In genomic region chr10:118953999-118954398, GRCh38 we compare ENCODE assay signal across 25 cellular contexts.
DNase-seq lines count a peak whose midpoint lies in the region; ATAC-seq and TF ChIP-seq lines count a peak whose summit lies in the region.
"Had no signal": no experiment of that assay in that cellular context is flagged by ENCODE, and none has a peak within 500 bp of the region (broad histone marks: within the 10 kb centered on the region; RNA-seq: fewer than 3 reads in every experiment).

No MANE protein-coding gene starts in this region.

- H3K9me3 Mint-ChIP-seq in neural progenitor cell, result no peaks in the 10 kb centered on the region
- H3K9me3 Mint-ChIP-seq: WTC11 had no signal

- H3F3A ChIP-seq in neural progenitor cell (ENCODE audit: low read depth), result no peaks in the 10 kb centered on the region

- H3K9me3 ChIP-seq in heart right ventricle (no peaks in the 10 kb centered on the region), neural progenitor cell (ENCODE audit: low read depth) (no peaks in the 10 kb centered on the region)
- H3K9me3 ChIP-seq: BE2C, left lung, sigmoid colon, transverse colon had no signal

- H3K4me1 ChIP-seq in heart right ventricle, result peaks cover 0 to 37% (median 18%) of the 10 kb centered on the region in 9 donors
- H3K4me1 ChIP-seq in neural progenitor cell, result peaks cover 22% of the 10 kb centered on the region

- 54 to 59% methylated on average over 3 of the region's 3 CpGs for WGBS in heart right ventricle, 2 donors

- H3K4me2 ChIP-seq in neural progenitor cell, result no peak overlapping the region

- H2AFZ ChIP-seq in neural progenitor cell (replicated peaks), result no peak overlapping the region

- no peak overlapping the region for H3K4me3 Mint-ChIP-seq in neural progenitor cell
- H3K4me3 Mint-ChIP-seq: stimulated activated naive B cell treated with anti-CD40 and anti-IgM and Interleukin-4, amounts not matched to agents 10 μg/mL and 1 μg/mL and 100 μg/mL, for 72 hours; WTC11 had no signal

- H3K27ac Mint-ChIP-seq in neural progenitor cell, result peak overlapping the region; percentile 37
- H3K27ac Mint-ChIP-seq: stimulated activated naive B cell treated with anti-CD40 and anti-IgM and Interleukin-4, amounts not matched to agents 10 μg/mL and 1 μg/mL and 100 μg/mL, for 72 hours; WTC11 had no signal

- no peaks in the 10 kb centered on the region for H3K36me3 ChIP-seq in heart right ventricle
- no peaks in the 10 kb centered on the region for H3K36me3 ChIP-seq in neural progenitor cell
- H3K36me3 ChIP-seq: BE2C, cardiac muscle cell, left lung, sigmoid colon, transverse colon had no signal

- H3K27me3 ChIP-seq in heart right ventricle (no peaks in the 10 kb centered on the region), neural progenitor cell (no peaks in the 10 kb centered on the region)
- H3K27me3 ChIP-seq: BE2C, cardiac muscle cell, left lung, sigmoid colon, transverse colon had no signal

- intact Hi-C loops in Right ventricle myocardium inferior (cut with DNase I) (no loop called here), cardiac septum (cut with DNase I) (no loop called here), heart right ventricle (cut with DNase I) (no loop called here)

- no peaks in the 10 kb centered on the region for H3K36me3 Mint-ChIP-seq in neural progenitor cell
- H3K36me3 Mint-ChIP-seq: stimulated activated naive B cell treated with anti-CD40 and anti-IgM and Interleukin-4, amounts not matched to agents 10 μg/mL and 1 μg/mL and 100 μg/mL, for 72 hours; WTC11 had no signal

- peaks cover 15% of the 10 kb centered on the region for H3K27me3 Mint-ChIP-seq in neural progenitor cell (ENCODE audit: insufficient read depth, low read depth)

- ATAC-seq in Right ventricle myocardium inferior (peak; percentile 69), heart right ventricle (peak in 5 of 8 donors; percentile 29 to 65 (median 39)), GM18498 (IDR thresholded peaks at IDR 0.05; ENCODE audit: unreplicated experiment) (no peak)
- ATAC-seq: left lung; stimulated activated naive B cell treated with anti-CD40 and anti-IgM and Interleukin-4, amounts not matched to agents 10 μg/mL and 1 μg/mL and 100 μg/mL, for 72 hours; WTC11 had no signal

- peaks cover 44% of the 10 kb centered on the region for H3K4me1 Mint-ChIP-seq in neural progenitor cell
- H3K4me1 Mint-ChIP-seq: stimulated activated naive B cell treated with anti-CD40 and anti-IgM and Interleukin-4, amounts not matched to agents 10 μg/mL and 1 μg/mL and 100 μg/mL, for 72 hours had no signal

- H4K20me1 ChIP-seq in neural progenitor cell (ENCODE audit: low read depth), result no peaks in the 10 kb centered on the region

- H3K27ac ChIP-seq in heart right ventricle, result no peak overlapping the region
- H3K27ac ChIP-seq in neural progenitor cell, result no peak overlapping the region
- H3K27ac ChIP-seq: cardiac muscle cell, left lung, transverse colon had no signal

- TF ChIP-seq CTCF in heart right ventricle (IDR thresholded peaks at IDR 0.05), result no peak
- TF ChIP-seq CTCF in neural progenitor cell (IDR thresholded peaks at IDR 0.05), result no peak

- DNase-seq in Right ventricle myocardium inferior (ENCODE audit: missing footprints), result no peak
- no peak for DNase-seq in cardiac septum (ENCODE audit: low spot score)
- DNase-seq in heart right ventricle, result no peak
- no peak for DNase-seq in neural progenitor cell (ENCODE audit: low spot score)
- no peak for DNase-seq in D341Med (ENCODE audit: low spot score)
- no peak for DNase-seq in germinal center (ENCODE audit: low spot score)
- DNase-seq in NCI-H345 (lab: John Stamatoyannopoulos, UW), result no peak
- DNase-seq: 8988T; activated CD4-positive, alpha-beta T cell treated with anti-CD3 and anti-CD28 coated beads, Interleukin-2, amount 50 U/mL, for 4 hours; activated T-cell treated with anti-CD3 and anti-CD28 coated beads for 4 hours; BE2C; COR-L47; dermis blood vessel endothelial cell; left lung; NCI-H1105; NCI-H2107; NCI-H524 treated with DMSO at 0.1 percent for 48 hours; RPMI8226; sigmoid colon; stimulated activated naive B cell treated with anti-CD40 and anti-IgM and Interleukin-4, amounts not matched to agents 10 μg/mL and 1 μg/mL and 100 μg/mL, for 72 hours; T-helper 9 cell; transverse colon had no signal

- H3K4me3 ChIP-seq in heart right ventricle (no peak overlapping the region), neural progenitor cell (no peak overlapping the region)
- H3K4me3 ChIP-seq: cardiac muscle cell, left lung, sigmoid colon, transverse colon had no signal

- no peak overlapping the region for H3K9ac ChIP-seq in neural progenitor cell

- H3K79me2 ChIP-seq in neural progenitor cell (ENCODE audit: low read depth), result no peaks in the 10 kb centered on the region
